In the genomic region with DNA sequence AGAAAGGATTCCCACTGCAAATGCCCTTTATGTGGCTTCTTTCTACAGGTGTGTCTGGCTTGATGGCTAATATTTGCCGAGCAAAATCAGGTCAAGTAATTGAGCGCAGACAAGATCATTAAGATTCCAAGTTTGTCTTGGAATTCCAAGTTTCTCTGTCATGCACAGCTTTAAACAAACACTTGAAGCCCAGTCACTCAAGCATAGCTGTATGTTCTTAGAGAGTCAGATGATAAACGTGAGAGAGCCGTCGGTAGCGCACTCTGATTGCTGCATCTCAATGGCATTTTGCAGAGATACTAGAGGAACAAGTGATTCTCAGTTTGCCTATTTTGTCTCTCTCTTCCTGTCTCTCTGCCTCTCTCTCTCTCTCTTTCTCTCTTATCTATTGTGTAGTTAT, we compare ENCODE assay signal across 33 cellular contexts. TPM values are rescaled to one million over a fixed set of nuclear protein-coding genes. Genes with fewer than 3 reads are reported as not detected.
DNase-seq lines count a peak whose midpoint lies in the region; ATAC-seq and TF ChIP-seq lines count a peak whose summit lies in the region.
"Had no signal": no experiment of that assay in that cellular context is flagged by ENCODE, and none has a peak within 500 bp of the region (broad histone marks: within the 10 kb centered on the region; RNA-seq: fewer than 3 reads in every experiment).

No MANE protein-coding gene starts in this region.

- H3K4me1 ChIP-seq in colonic mucosa, result no peaks in the 10 kb centered on the region
- H3K4me1 ChIP-seq in CD4-positive, alpha-beta memory T cell (ENCODE audit: insufficient read depth, low read length), result peaks cover 34% of the 10 kb centered on the region
- peaks cover 19% of the 10 kb centered on the region for H3K4me1 ChIP-seq in CD8-positive, alpha-beta T cell (ENCODE audit: insufficient read depth, low read length)

- H3K27me3 Mint-ChIP-seq in CD4-positive, alpha-beta memory T cell, result peaks cover 3 to 4% of the 10 kb centered on the region in 2 donors
- peaks cover 16% of the 10 kb centered on the region for H3K27me3 Mint-ChIP-seq in CD8-positive, alpha-beta T cell (ENCODE audit: low read depth)

- TF ChIP-seq CTCF in colonic mucosa (IDR thresholded peaks at IDR 0.05), result no peak
- no peak for TF ChIP-seq CTCF in CD8-positive, alpha-beta T cell (IDR thresholded peaks at IDR 0.05)

- DNase-seq in ACHN (peak; percentile 37), ELR (ENCODE audit: low read depth) (peak; percentile 31), colonic mucosa (no peak), kidney tubule cell (ENCODE audit: low spot score) (peak; percentile 76), GDM1 (lab: John Stamatoyannopoulos, UW) (no peak)
- no peak for DNase-seq in CD4-positive, alpha-beta memory T cell
- DNase-seq in CD8-positive, alpha-beta T cell, result no peak
- DNase-seq: activated CD4-positive, alpha-beta T cell treated with anti-CD3 and anti-CD28 coated beads, Interleukin-2, amount 10 ng/mL, durations not matched to agents 7 days and 5 days; activated CD8-positive, alpha-beta memory T cell treated with anti-CD3 and anti-CD28 coated beads, Interleukin-2, amount 10 ng/mL, durations not matched to agents 7 days and 5 days; DMS153; effector CD8-positive, alpha-beta T cell; left cardiac atrium; naive thymus-derived CD8-positive, alpha-beta T cell; NCI-H1417 treated with DMSO at 0.1 percent for 48 hours; NCI-H2107; NCI-H526; retina; SK-N-SH; spleen; stimulated activated CD4-positive, alpha-beta T cell treated with anti-CD3 and anti-CD28 coated beads, Interleukin-4, amount 100 ng/mL, for 1 hour; stimulated activated naive CD4-positive, alpha-beta T cell treated with Interleukin-2 at 50 U/mL for 16 hours; WERI-Rb-1 had no signal

- no peak overlapping the region for H3K9ac ChIP-seq in colonic mucosa (ENCODE audit: low read depth in 2 of 2, low read length in 2 of 2)
- H3K9ac ChIP-seq: SK-N-SH had no signal

- H3K27ac ChIP-seq in colonic mucosa, result no peak overlapping the region
- H3K27ac ChIP-seq in CD4-positive, alpha-beta memory T cell (ENCODE audit: low read depth, low read length), result no peak overlapping the region
- no peak overlapping the region for H3K27ac ChIP-seq in CD8-positive, alpha-beta T cell (ENCODE audit: low read depth, low read length)
- H3K27ac ChIP-seq: C4-2B, esophagus muscularis mucosa, RWPE1, spleen, thyroid gland, WERI-Rb-1 had no signal

- H3K4me3 Mint-ChIP-seq in CD4-positive, alpha-beta memory T cell, result no peak overlapping the region
- H3K4me3 Mint-ChIP-seq in CD8-positive, alpha-beta T cell, result no peak overlapping the region
- H3K4me3 Mint-ChIP-seq: activated CD4-positive, alpha-beta T cell treated with anti-CD3 and anti-CD28 coated beads, Interleukin-2, amount 10 ng/mL, durations not matched to agents 7 days and 5 days; activated CD8-positive, alpha-beta memory T cell treated with anti-CD3 and anti-CD28 coated beads, Interleukin-2, amount 10 ng/mL, durations not matched to agents 7 days and 5 days; activated naive CD4-positive, alpha-beta T cell treated with anti-CD3 and anti-CD28 coated beads, Interleukin-2, amount 50 U/mL, for 24 hours; activated T-helper 1 cell treated with anti-CD3 and anti-CD28 coated beads, Interleukin-12 subunit alpha, Interleukin-12 subunit beta, Interleukin-2, Interleukin-4 antibody, amounts not matched to agents 30 ng/mL and 10 ng/mL and 1 ng/mL, durations not matched to agents 14 hours and 24 hours and 36 hours; GM23338; mesothelial cell of epicardium; naive thymus-derived CD8-positive, alpha-beta T cell had no signal

- no peaks in the 10 kb centered on the region for H3K36me3 ChIP-seq in colonic mucosa
- H3K36me3 ChIP-seq in CD4-positive, alpha-beta memory T cell (ENCODE audit: insufficient read depth, low read length), result no peaks in the 10 kb centered on the region
- no peaks in the 10 kb centered on the region for H3K36me3 ChIP-seq in CD8-positive, alpha-beta T cell (ENCODE audit: insufficient read depth, low read length)
- H3K36me3 ChIP-seq: esophagus muscularis mucosa, spleen, thyroid gland, WERI-Rb-1 had no signal

- H3K36me3 Mint-ChIP-seq in CD4-positive, alpha-beta memory T cell, result no peaks in the 10 kb centered on the region
- no peaks in the 10 kb centered on the region for H3K36me3 Mint-ChIP-seq in CD8-positive, alpha-beta T cell
- H3K36me3 Mint-ChIP-seq: activated CD8-positive, alpha-beta memory T cell treated with anti-CD3 and anti-CD28 coated beads, Interleukin-2, amount 10 ng/mL, durations not matched to agents 7 days and 5 days; activated naive CD4-positive, alpha-beta T cell treated with anti-CD3 and anti-CD28 coated beads, Interleukin-2, amount 50 U/mL, for 24 hours; mesothelial cell of epicardium; naive thymus-derived CD8-positive, alpha-beta T cell had no signal

- peak overlapping the region in 2 of 7 donors; percentile 31 to 45 for H3K27ac Mint-ChIP-seq in CD4-positive, alpha-beta memory T cell
- H3K27ac Mint-ChIP-seq in CD8-positive, alpha-beta T cell, result no peak overlapping the region
- H3K27ac Mint-ChIP-seq: activated CD4-positive, alpha-beta T cell treated with anti-CD3 and anti-CD28 coated beads, Interleukin-2, amount 10 ng/mL, durations not matched to agents 7 days and 5 days; activated CD8-positive, alpha-beta memory T cell treated with anti-CD3 and anti-CD28 coated beads, Interleukin-2, amount 10 ng/mL, durations not matched to agents 7 days and 5 days; activated naive CD4-positive, alpha-beta T cell treated with anti-CD3 and anti-CD28 coated beads, Interleukin-2, amount 50 U/mL, for 24 hours; activated T-helper 1 cell treated with anti-CD3 and anti-CD28 coated beads, Interleukin-12 subunit alpha, Interleukin-12 subunit beta, Interleukin-2, Interleukin-4 antibody, amounts not matched to agents 30 ng/mL and 10 ng/mL and 1 ng/mL, durations not matched to agents 14 hours and 24 hours and 36 hours; GM23338; mesothelial cell of epicardium had no signal

- intact Hi-C loops in colonic mucosa (cut with DNase I), result loop anchor here (10.0 kb wide), 2 partner anchors 126 to 216 kb away; no protein-coding TSS in a partner anchor
- intact Hi-C loops in CD4-positive, alpha-beta memory T cell (cut with micrococcal nuclease), result loop anchor here (10.0 kb wide), 1 partner anchor 574 kb away; a partner anchor contains a TSS
- intact Hi-C loops in CD8-positive, alpha-beta T cell (cut with DNase I, micrococcal nuclease), result no loop called here

- no peaks in the 10 kb centered on the region for H3K9me3 ChIP-seq in colonic mucosa
- no peaks in the 10 kb centered on the region for H3K9me3 ChIP-seq in CD4-positive, alpha-beta memory T cell (ENCODE audit: control insufficient read depth in 1 of 2, low read length in 2 of 2)
- no peaks in the 10 kb centered on the region for H3K9me3 ChIP-seq in CD8-positive, alpha-beta T cell (ENCODE audit: low read length)
- H3K9me3 ChIP-seq: esophagus muscularis mucosa, SK-N-SH, spleen, thyroid gland had no signal

- no peak for ATAC-seq in GM18868 (IDR thresholded peaks at IDR 0.05; ENCODE audit: unreplicated experiment)
- ATAC-seq in CD8-positive, alpha-beta T cell, result no peak
- ATAC-seq: activated CD8-positive, alpha-beta memory T cell treated with anti-CD3 and anti-CD28 coated beads, Interleukin-2, amount 10 ng/mL, durations not matched to agents 7 days and 5 days; GM23338; HepG2; left cardiac atrium; naive thymus-derived CD8-positive, alpha-beta T cell had no signal

- peaks cover 34 to 58% (median 45%) of the 10 kb centered on the region in 4 donors for H3K4me1 Mint-ChIP-seq in CD4-positive, alpha-beta memory T cell
- H3K4me1 Mint-ChIP-seq in CD8-positive, alpha-beta T cell (ENCODE audit: low read depth), result peaks cover 26% of the 10 kb centered on the region

- CTCF ChIA-PET in CD4-positive, alpha-beta memory T cell (lab: Charles Lee; ENCODE audit: partially characterized antibody), result no interaction called here
- CTCF ChIA-PET in CD8-positive, alpha-beta T cell (lab: Charles Lee), result interaction anchor here (3.4 kb wide), 1 partner anchor 126 kb away, joined by 21 read pairs; no protein-coding TSS in a partner anchor

- no peaks in the 10 kb centered on the region for H3K9me3 Mint-ChIP-seq in CD4-positive, alpha-beta memory T cell
- no peaks in the 10 kb centered on the region for H3K9me3 Mint-ChIP-seq in CD8-positive, alpha-beta T cell
- H3K9me3 Mint-ChIP-seq: activated CD4-positive, alpha-beta T cell treated with anti-CD3 and anti-CD28 coated beads, Interleukin-2, amount 10 ng/mL, durations not matched to agents 7 days and 5 days; activated naive CD4-positive, alpha-beta T cell treated with anti-CD3 and anti-CD28 coated beads, Interleukin-2, amount 50 U/mL, for 24 hours; activated T-helper 1 cell treated with anti-CD3 and anti-CD28 coated beads, Interleukin-12 subunit alpha, Interleukin-12 subunit beta, Interleukin-2, Interleukin-4 antibody, amounts not matched to agents 30 ng/mL and 10 ng/mL and 1 ng/mL, durations not matched to agents 14 hours and 24 hours and 36 hours; GM23338; mesothelial cell of epicardium; naive thymus-derived CD8-positive, alpha-beta T cell had no signal

- POLR2A ChIA-PET in CD4-positive, alpha-beta memory T cell (lab: Charles Lee; ENCODE audit: partially characterized antibody), result interaction anchor here (0.9 kb wide), 1 partner anchor 20 kb away, joined by 3 read pairs; no protein-coding TSS in a partner anchor
- POLR2A ChIA-PET in CD8-positive, alpha-beta T cell (lab: Charles Lee), result no interaction called here

- no peaks in the 10 kb centered on the region for H3K27me3 ChIP-seq in colonic mucosa
- H3K27me3 ChIP-seq in CD4-positive, alpha-beta memory T cell (ENCODE audit: insufficient read depth, low read length), result no peaks in the 10 kb centered on the region
- H3K27me3 ChIP-seq in CD8-positive, alpha-beta T cell (ENCODE audit: insufficient read depth, low read length), result no peaks in the 10 kb centered on the region
- H3K27me3 ChIP-seq: thyroid gland had no signal

- in situ Hi-C loops in ACHN (cut with HindIII; ENCODE audit: low pct_ligation_motif_present, low pct_unique_long_range_greater_than_20kb, low sequenced_read_pairs), result no loop called here

- H3K4me3 ChIP-seq in colonic mucosa, result peak overlapping the region; percentile 2
- H3K4me3 ChIP-seq in CD4-positive, alpha-beta memory T cell (ENCODE audit: low read length in 2 of 2), result no peak overlapping the region
- H3K4me3 ChIP-seq in CD8-positive, alpha-beta T cell (ENCODE audit: low read depth, low read length), result no peak overlapping the region
- H3K4me3 ChIP-seq: esophagus muscularis mucosa, GM23338, spleen, thyroid gland had no signal

RNA-seq across cellular contexts. Expression of a gene that starts 0.7 kb away (rescaled TPM):
- 100 to 1,000 TPM in 1 of 2 donors, 10 to 100 TPM in 1; 33.6 to 165 TPM for total RNA-seq in colonic mucosa
- total RNA-seq in CD4-positive, alpha-beta memory T cell, result not detected
- polyA plus RNA-seq in CD4-positive, alpha-beta memory T cell, result not detected
- not detected for total RNA-seq in CD8-positive, alpha-beta T cell
- total RNA-seq: activated CD4-positive, alpha-beta T cell treated with anti-CD3 and anti-CD28 coated beads, Interleukin-2, amount 10 ng/mL, durations not matched to agents 7 days and 5 days; activated CD8-positive, alpha-beta memory T cell treated with anti-CD3 and anti-CD28 coated beads, Interleukin-2, amount 10 ng/mL, durations not matched to agents 7 days and 5 days; activated T-helper 1 cell treated with anti-CD3 and anti-CD28 coated beads, Interleukin-12 subunit alpha, Interleukin-12 subunit beta, Interleukin-2, Interleukin-4 antibody, amounts not matched to agents 30 ng/mL and 10 ng/mL and 1 ng/mL, durations not matched to agents 14 hours and 24 hours and 36 hours; HepG2; left cardiac atrium; mesothelial cell of epicardium; naive thymus-derived CD8-positive, alpha-beta T cell; T-helper 2 cell treated with Interferon-gamma antibody and Interleukin-4, amounts not matched to agents 100 ng/mL and 5 ng/mL, for 36 hours had no signal
- polyA plus RNA-seq: HepG2; naive thymus-derived CD8-positive, alpha-beta T cell; SK-N-SH had no signal

Comparison
In these comparisons a context has a peak if more than half of its experiments do, and no peak if none do; other contexts are left out.
1. DNase-seq: peak in ACHN (single experiment), ELR (single experiment) and kidney tubule cell (single experiment); none in colonic mucosa (single experiment), CD4-positive, alpha-beta memory T cell (0 of 5), CD8-positive, alpha-beta T cell (0 of 7) and GDM1 (single experiment).
2. RNA of a gene that starts 0.7 kb away (total RNA-seq): 33.6 to 165 TPM in colonic mucosa; not detected in CD4-positive, alpha-beta memory T cell and not detected in CD8-positive, alpha-beta T cell; every median in the first group is over 10 times any median in the second.
3. intact Hi-C loops: an anchor here in colonic mucosa (10.0 kb wide) and CD4-positive, alpha-beta memory T cell (10.0 kb wide); none called in CD8-positive, alpha-beta T cell.